Comparison of ENCODE assay signal across 17 cellular contexts in genomic region chr11:91305402-91305801, GRCh38.
"Had no signal": no experiment of that assay in that cellular context is flagged by ENCODE, and none has a peak within 500 bp of the region (broad histone marks: within the 10 kb centered on the region; RNA-seq: fewer than 3 reads in every experiment).

No MANE protein-coding gene starts in this region.

- H3K27ac Mint-ChIP-seq: activated B cell treated with CpG ODN at 0.5 μM for 24 hours; activated CD4-positive, alpha-beta T cell treated with anti-CD3 and anti-CD28 coated beads, Interleukin-2, amount 10 ng/mL, durations not matched to agents 24 days and 14 days; activated naive CD8-positive, alpha-beta T cell; natural killer cell treated with Interleukin-12 subunit alpha and Interleukin-12 subunit beta and Interleukin-15 and Interleukin-18, amount 100 ng/mL, for 72 hours; stimulated activated memory B cell treated with anti-CD40 and anti-IgM and Interleukin-4, amounts not matched to agents 10 μg/mL and 1 μg/mL and 100 μg/mL, for 72 hours had no signal

- H3K9me3 ChIP-seq: colonic mucosa, left ventricle myocardium inferior, thyroid gland had no signal

- H3K36me3 Mint-ChIP-seq: activated naive CD8-positive, alpha-beta T cell; natural killer cell treated with Interleukin-12 subunit alpha and Interleukin-12 subunit beta and Interleukin-15 and Interleukin-18, amount 100 ng/mL, for 72 hours; stimulated activated memory B cell treated with anti-CD40 and anti-IgM and Interleukin-4, amounts not matched to agents 10 μg/mL and 1 μg/mL and 100 μg/mL, for 72 hours had no signal

- H3K27me3 ChIP-seq: colonic mucosa, thyroid gland had no signal

- H3K27ac ChIP-seq: colonic mucosa, left ventricle myocardium inferior, thyroid gland had no signal

- H3K4me1 ChIP-seq: colonic mucosa, left ventricle myocardium inferior, thyroid gland had no signal

- H3K4me3 ChIP-seq: colonic mucosa, left ventricle myocardium inferior, mucosa of descending colon, thyroid gland had no signal

- H3K9me3 Mint-ChIP-seq: activated B cell treated with CpG ODN at 0.5 μM for 24 hours; activated CD4-positive, alpha-beta T cell treated with anti-CD3 and anti-CD28 coated beads, Interleukin-2, amount 10 ng/mL, durations not matched to agents 24 days and 14 days had no signal

- H3K4me3 Mint-ChIP-seq: activated B cell treated with CpG ODN at 0.5 μM for 24 hours; activated CD4-positive, alpha-beta T cell treated with anti-CD3 and anti-CD28 coated beads, Interleukin-2, amount 10 ng/mL, durations not matched to agents 24 days and 14 days; activated naive CD8-positive, alpha-beta T cell; natural killer cell treated with Interleukin-12 subunit alpha and Interleukin-12 subunit beta and Interleukin-15 and Interleukin-18, amount 100 ng/mL, for 72 hours; stimulated activated memory B cell treated with anti-CD40 and anti-IgM and Interleukin-4, amounts not matched to agents 10 μg/mL and 1 μg/mL and 100 μg/mL, for 72 hours had no signal

- H3K27me3 Mint-ChIP-seq: activated B cell treated with CpG ODN at 0.5 μM for 24 hours; activated CD4-positive, alpha-beta T cell treated with anti-CD3 and anti-CD28 coated beads, Interleukin-2, amount 10 ng/mL, durations not matched to agents 24 days and 14 days; activated naive CD8-positive, alpha-beta T cell; natural killer cell treated with Interleukin-12 subunit alpha and Interleukin-12 subunit beta and Interleukin-15 and Interleukin-18, amount 100 ng/mL, for 72 hours; stimulated activated memory B cell treated with anti-CD40 and anti-IgM and Interleukin-4, amounts not matched to agents 10 μg/mL and 1 μg/mL and 100 μg/mL, for 72 hours had no signal

- ATAC-seq: esophagus mucosa; mucosa of descending colon; natural killer cell treated with Interleukin-12 subunit alpha and Interleukin-12 subunit beta and Interleukin-15 and Interleukin-18, amount 100 ng/mL, for 72 hours; stimulated activated memory B cell treated with anti-CD40 and anti-IgM and Interleukin-4, amounts not matched to agents 10 μg/mL and 1 μg/mL and 100 μg/mL, for 72 hours had no signal

- DNase-seq: activated B cell treated with CpG ODN at 0.5 μM for 24 hours; activated CD4-positive, alpha-beta T cell treated with anti-CD3 and anti-CD28 coated beads, Interleukin-2, amount 10 ng/mL, durations not matched to agents 24 days and 14 days; activated CD8-positive, alpha-beta memory T cell treated with anti-CD3 and anti-CD28 coated beads for 24 hours; activated gamma-delta T cell treated with Interleukin-2 at 50 U/mL for 16 hours; amniotic stem cell; central memory CD4-positive, alpha-beta T cell; colonic mucosa; hippocampal formation; left ventricle myocardium inferior; mucosa of descending colon; nucleus accumbens; stimulated activated CD4-positive, alpha-beta T cell treated with anti-CD3 and anti-CD28 coated beads, Interleukin-2, amount 100 ng/mL, for 48 hours; thyroid gland had no signal

- H3K4me1 Mint-ChIP-seq: activated B cell treated with CpG ODN at 0.5 μM for 24 hours; activated CD4-positive, alpha-beta T cell treated with anti-CD3 and anti-CD28 coated beads, Interleukin-2, amount 10 ng/mL, durations not matched to agents 24 days and 14 days; stimulated activated memory B cell treated with anti-CD40 and anti-IgM and Interleukin-4, amounts not matched to agents 10 μg/mL and 1 μg/mL and 100 μg/mL, for 72 hours had no signal

- H3K36me3 ChIP-seq: colonic mucosa, left ventricle myocardium inferior, thyroid gland had no signal
